In genomic region chr12:46915082-46915481, GRCh38 we compare ENCODE assay signal across 14 cellular contexts.
A peak's percentile ranks its signal among the peaks of the same experiment; 100 is the strongest.
DNase-seq lines count a peak whose midpoint lies in the region; ATAC-seq and TF ChIP-seq lines count a peak whose summit lies in the region.
"Had no signal": no experiment of that assay in that cellular context is flagged by ENCODE, and none has a peak within 500 bp of the region (broad histone marks: within the 10 kb centered on the region; RNA-seq: fewer than 3 reads in every experiment).

No MANE protein-coding gene starts in this region.

- peak overlapping the region; percentile 21; the same call in 1 of the 2 replicates for H3K4me2 ChIP-seq in SK-N-SH
- H3K4me2 ChIP-seq: neural progenitor cell had no signal

- no peak for TF ChIP-seq RAD21 in SK-N-SH (IDR thresholded peaks at IDR 0.05; ENCODE audit: low read length)

- peak in 1 of 2 experiments; percentile 91; a peak in 2 of 4 replicates for TF ChIP-seq EP300 in SK-N-SH (IDR thresholded peaks at IDR 0.05; ENCODE audit: borderline replicate concordance in 1 of 2, low read depth in 1 of 2, low read length in 1 of 2)

- H4K20me1 ChIP-seq in SK-N-SH (ENCODE audit: insufficient read depth) = no peaks in the 10 kb centered on the region

- no peaks in the 10 kb centered on the region for H3K9me2 ChIP-seq in SK-N-SH

- intact Hi-C loops in sciatic nerve (cut with DNase I) = no loop called here

- H3K27me3 ChIP-seq in SK-N-SH (ENCODE audit: insufficient read depth) = no peaks in the 10 kb centered on the region
- H3K27me3 ChIP-seq: neural progenitor cell, thyroid gland had no signal

- peak overlapping the region; percentile 83; a peak in 3 of 4 replicates for H3K27ac ChIP-seq in SK-N-SH (ENCODE audit: low read depth in 2 of 2, low read length in 1 of 2)
- H3K27ac ChIP-seq: neural progenitor cell, thyroid gland had no signal

- TF ChIP-seq CTCF in SK-N-SH (IDR thresholded peaks at IDR 0.05) = no peak

- DNase-seq in EL = peak; percentile 93
- DNase-seq in SK-N-SH = no peak
- peak; percentile 67 for DNase-seq in fibroblast of the conjunctiva (ENCODE audit: low read depth)
- DNase-seq in sciatic nerve (ENCODE audit: low spot score) = no peak
- no peak for DNase-seq in NK-92 (lab: John Stamatoyannopoulos, UW; ENCODE audit: unreplicated experiment)
- no peak for DNase-seq in NCI-H1417 treated with DMSO at 0.1 percent for 48 hours (lab: John Stamatoyannopoulos, UW)
- DNase-seq in NCI-H2196 treated with DMSO at 0.1 percent for 48 hours (lab: John Stamatoyannopoulos, UW; ENCODE audit: unreplicated experiment) = no peak
- DNase-seq: cerebellar nuclear complex, COR-L47, NCI-H2029 treated with DMSO at 0.1 percent for 48 hours, thyroid gland had no signal

- peaks cover 0 to 25% of the 10 kb centered on the region in 2 experiments for H3K4me1 ChIP-seq in SK-N-SH (ENCODE audit: control insufficient read depth in 1 of 2, insufficient read depth in 2 of 2, low read depth in 1 of 2, low read length in 1 of 2)
- H3K4me1 ChIP-seq: thyroid gland had no signal

- H3K36me3 ChIP-seq in SK-N-SH (replicated peaks in 1 of 2; ENCODE audit: control insufficient read depth in 1 of 2, insufficient read depth in 2 of 2, low read length in 1 of 2) = peaks cover 0 to 8% of the 10 kb centered on the region in 2 experiments
- H3K36me3 ChIP-seq: neural progenitor cell, thyroid gland had no signal

- peak overlapping the region; percentile 23; the same call in 1 of the 2 replicates for H3K9ac ChIP-seq in SK-N-SH
- H3K9ac ChIP-seq: neural progenitor cell had no signal

- no peaks in the 10 kb centered on the region for H3K79me2 ChIP-seq in SK-N-SH (ENCODE audit: insufficient read depth)

- H3K4me3 ChIP-seq in SK-N-SH (ENCODE audit: low read depth in 2 of 2, low read length in 1 of 2) = no peak overlapping the region
- H3K4me3 ChIP-seq: neural progenitor cell, thyroid gland had no signal

- peaks cover 37% of the 10 kb centered on the region for H3F3A ChIP-seq in SK-N-SH (replicated peaks; ENCODE audit: insufficient read depth)

- CTCF ChIA-PET in SK-N-SH (lab: Yijun Ruan, JAX) = no interaction called here

- ATAC-seq in sciatic nerve = peak; percentile 82
- no peak for ATAC-seq in HG03354 (IDR thresholded peaks at IDR 0.05; ENCODE audit: poor library complexity, severe bottlenecking, unreplicated experiment)
- ATAC-seq: Panc1 had no signal

- whole genome bisulfite sequencing in SK-N-SH (ENCODE audit: low lambda C conversion rate) = 0% methylated on average over 2 of the region's 2 CpGs

- H2AFZ ChIP-seq in SK-N-SH (ENCODE audit: low read depth) = no peak overlapping the region
- H2AFZ ChIP-seq: neural progenitor cell had no signal

- H3K9me3 ChIP-seq in SK-N-SH = peaks cover 7% of the 10 kb centered on the region; the same call in 1 of the 2 replicates
- H3K9me3 ChIP-seq: thyroid gland had no signal

- POLR2A ChIA-PET in SK-N-SH (lab: Yijun Ruan, JAX) = no interaction called here

TF ChIP-seq in SK-N-SH, 30 proteins besides CTCF, POLR2A, EP300 and RAD21 (continues in another document):
- TF ChIP-seq TCF12 (IDR thresholded peaks at IDR 0.05) (peak; percentile 92), MAX (IDR thresholded peaks at IDR 0.05; ENCODE audit: low read depth) (peak; percentile 63), SMC3 (IDR thresholded peaks at IDR 0.05; ENCODE audit: low read depth, low read length) (no peak), USF1 (IDR thresholded peaks at IDR 0.05; ENCODE audit: borderline replicate concordance, low read depth) (no peak; the same call in 1 of the 2 replicates), TEAD4 (IDR thresholded peaks at IDR 0.05; ENCODE audit: borderline replicate concordance, insufficient read depth) (peak; percentile 71), GATA2 (CRISPR knock-in tag; IDR thresholded peaks at IDR 0.05) (no peak), GABPA (IDR thresholded peaks at IDR 0.05; ENCODE audit: low read depth) (0 out of 2 replicates have a peak, but pooled peaks have one; percentile 15), EZH2phosphoT487 (IDR thresholded peaks at IDR 0.05; ENCODE audit: borderline replicate concordance, low read depth) (no peak), ZBTB33 (IDR thresholded peaks at IDR 0.05; ENCODE audit: borderline replicate concordance, low read depth) (0 out of 2 replicates have a peak, but pooled peaks have one; percentile 23), FOXM1 (IDR thresholded peaks at IDR 0.05; ENCODE audit: low read depth) (no peak; the same call in 1 of the 2 replicates), CHD2 (IDR thresholded peaks at IDR 0.05; ENCODE audit: low read length, partially characterized antibody) (no peak), YY1 (IDR thresholded peaks at IDR 0.05; ENCODE audit: low read depth) (peak; percentile 31; the same call in 1 of the 2 replicates), SIN3A (IDR thresholded peaks at IDR 0.05; ENCODE audit: borderline replicate concordance, low read depth, low read length) (no peak), MXI1 (IDR thresholded peaks at IDR 0.05; ENCODE audit: low read depth, low read length) (no peak), USF2 (IDR thresholded peaks at IDR 0.05; ENCODE audit: borderline replicate concordance, low read depth, low read length) (no peak), POLR2AphosphoS5 (IDR thresholded peaks at IDR 0.05; ENCODE audit: low read depth, low read length) (peak; percentile 72; the same call in 1 of the 2 replicates), IRF3 (IDR thresholded peaks at IDR 0.05; ENCODE audit: low read depth, low read length) (no peak), REST (IDR thresholded peaks at IDR 0.05; ENCODE audit: low read depth, low read length) (0 out of 2 replicates have a peak, but pooled peaks have one; percentile 55)

Comparison
In these comparisons a context has a peak if more than half of its experiments do, and no peak if none do; other contexts are left out.
1. DNase-seq: peak in EL (single experiment) and fibroblast of the conjunctiva (single experiment); none in SK-N-SH (single experiment), sciatic nerve (single experiment), NK-92 (single experiment), NCI-H1417 treated with DMSO at 0.1 percent for 48 hours (single experiment) and NCI-H2196 treated with DMSO at 0.1 percent for 48 hours (single experiment).